7 cellular contexts compared by ENCODE assay signal in genomic region chr9:96219615-96220257, GRCh38.
DNase-seq lines count a peak whose midpoint lies in the region; ATAC-seq and TF ChIP-seq lines count a peak whose summit lies in the region.

No MANE protein-coding gene starts in this region.

- ATAC-seq in GM21786 (IDR thresholded peaks at IDR 0.05; ENCODE audit: unreplicated experiment) (no peak), GM19455 (IDR thresholded peaks at IDR 0.05; ENCODE audit: unreplicated experiment) (no peak)

- DNase-seq in GM20000 (ENCODE audit: low spot score), result peak; percentile 77
- peak; percentile 27 for DNase-seq in activated CD4-positive, alpha-beta T cell treated with anti-CD3 and anti-CD28 coated beads, Interleukin-2, amount 50 U/mL, for 1 hour
- no peak for DNase-seq in epithelial cell of proximal tubule (ENCODE audit: low read depth)
- peak; percentile 58 for DNase-seq in occipital lobe (lab: John Stamatoyannopoulos, UW)
- DNase-seq in HEK293T (ENCODE audit: extremely low spot score), result no peak

- peak overlapping the region; percentile 42 for H3K4me3 ChIP-seq in epithelial cell of proximal tubule (ENCODE audit: low read depth, low read length)

- TF ChIP-seq CTCF in GM20000 (IDR thresholded peaks at IDR 0.05; ENCODE audit: extremely low read depth, missing control alignments), result peak; percentile 60
- TF ChIP-seq CTCF in epithelial cell of proximal tubule (conservative IDR thresholded peaks at IDR 0.05; ENCODE audit: low read depth, low read length), result peak; percentile 69

- CTCF ChIA-PET in HEK293T (lab: Yijun Ruan, JAX), result interaction anchor here (0.5 kb wide), 1 partner anchor 447 kb away, joined by 3 read pairs; no protein-coding TSS in a partner anchor

- POLR2A ChIA-PET in HEK293T (lab: Yijun Ruan, JAX), result no interaction called here

TF ChIP-seq in HEK293T, 16 proteins besides CTCF, POLR2A, EP300 and RAD21:
- no peak for TF ChIP-seq TARDBP (IDR thresholded peaks at IDR 0.05)
- TF ChIP-seq BHLHE40 (IDR thresholded peaks at IDR 0.05; ENCODE audit: borderline replicate concordance), result no peak
- no peak for TF ChIP-seq FOXK2 (IDR thresholded peaks at IDR 0.05)
- no peak for TF ChIP-seq ARNT (IDR thresholded peaks at IDR 0.05)
- no peak for TF ChIP-seq LEF1 (IDR thresholded peaks at IDR 0.05; ENCODE audit: borderline replicate concordance)
- TF ChIP-seq HDGF (IDR thresholded peaks at IDR 0.05; ENCODE audit: borderline replicate concordance), result no peak
- TF ChIP-seq PKNOX1 (IDR thresholded peaks at IDR 0.05), result no peak
- TF ChIP-seq ELF4 (IDR thresholded peaks at IDR 0.05), result no peak
- TF ChIP-seq L3MBTL2 (conservative IDR thresholded peaks at IDR 0.05), result no peak
- TF ChIP-seq FOXA1 (IDR thresholded peaks at IDR 0.05), result no peak
- TF ChIP-seq NFRKB (IDR thresholded peaks at IDR 0.05), result no peak
- TF ChIP-seq ZNF384 (IDR thresholded peaks at IDR 0.05), result no peak
- TF ChIP-seq SUZ12 (IDR thresholded peaks at IDR 0.05), result no peak
- no peak for TF ChIP-seq CTBP1 (IDR thresholded peaks at IDR 0.05; ENCODE audit: borderline replicate concordance)
- TF ChIP-seq SP1 (IDR thresholded peaks at IDR 0.05), result no peak
- no peak for TF ChIP-seq FOXM1 (IDR thresholded peaks at IDR 0.05; ENCODE audit: borderline replicate concordance)

Comparison
In these comparisons a context has a peak if more than half of its experiments do, and no peak if none do; other contexts are left out.
1. DNase-seq: peak in GM20000 (single experiment), activated CD4-positive, alpha-beta T cell treated with anti-CD3 and anti-CD28 coated beads, Interleukin-2, amount 50 U/mL, for 1 hour (single experiment) and occipital lobe (single experiment); none in epithelial cell of proximal tubule (single experiment) and HEK293T (single experiment).